14 cellular contexts compared by ENCODE assay signal in genomic region chr18:12032786-12033642, GRCh38. TPM values are rescaled to one million over a fixed set of nuclear protein-coding genes. Genes with fewer than 3 reads are reported as not detected.
DNase-seq lines count a peak whose midpoint lies in the region; TF ChIP-seq lines count a peak whose summit lies in the region.
"Had no signal": no experiment of that assay in that cellular context is flagged by ENCODE, and none has a peak within 500 bp of the region (broad histone marks: within the 10 kb centered on the region; RNA-seq: fewer than 3 reads in every experiment).

No MANE protein-coding gene starts in this region.

- TF ChIP-seq POLR2A in lower leg skin (IDR thresholded peaks at IDR 0.05): no peak
- TF ChIP-seq POLR2A in uterus (IDR thresholded peaks at IDR 0.05): no peak

- no peaks in the 10 kb centered on the region for H3K4me1 ChIP-seq in uterus

- DNase-seq in activated CD8-positive, alpha-beta memory T cell treated with anti-CD3 and anti-CD28 coated beads for 24 hours: peak; percentile 11
- DNase-seq in activated CD8-positive, alpha-beta memory T cell treated with anti-CD3 and anti-CD28 coated beads, Interleukin-2, amount 50 U/mL, for 4 hours: no peak
- DNase-seq in cardiac fibroblast (ENCODE audit: low read depth in 2 of 2) (peak; percentile 52 to 76), lower leg skin (ENCODE audit: low spot score in 2 of 2) (peak; percentile 12 to 81), uterus (no peak), SKM-1 treated with dmso at 0.1 percent for 144 hours (lab: John Stamatoyannopoulos, UW; ENCODE audit: unreplicated experiment) (no peak), KG1 (lab: John Stamatoyannopoulos, UW) (no peak), NCI-H2029 (lab: John Stamatoyannopoulos, UW) (no peak)
- DNase-seq: activated T-cell treated with anti-CD3 and anti-CD28 coated beads, Interleukin-2, amount 50 U/mL, for 72 hours; Karpas-422; NCI-H2107; retina; thyroid gland had no signal

- H3K36me3 ChIP-seq in uterus: no peaks in the 10 kb centered on the region

- H3K27ac ChIP-seq in uterus: peak overlapping the region; percentile 38 to 45
- H3K27ac ChIP-seq: 22Rv1 had no signal

- H3K4me3 ChIP-seq in cardiac fibroblast (replicated peaks in 1 of 2; ENCODE audit: low read depth in 2 of 2, low read length in 2 of 2) (no peak overlapping the region), lower leg skin (ENCODE audit: low read depth, poor library complexity, severe bottlenecking) (no peak overlapping the region), uterus (no peak overlapping the region)
- H3K4me3 ChIP-seq: thyroid gland had no signal

- no peaks in the 10 kb centered on the region for H3K9me3 ChIP-seq in uterus
- H3K9me3 ChIP-seq: thyroid gland had no signal

- H3K27me3 ChIP-seq in uterus: no peaks in the 10 kb centered on the region
- H3K27me3 ChIP-seq: thyroid gland had no signal

- WGBS in lower leg skin, 2 donors: 82 to 86% methylated on average over 11 of the region's 11 CpGs

- no peak for TF ChIP-seq CTCF in cardiac fibroblast (IDR thresholded peaks at IDR 0.05; ENCODE audit: low read depth, low read length)
- no peak for TF ChIP-seq CTCF in lower leg skin (IDR thresholded peaks at IDR 0.05)
- TF ChIP-seq CTCF in uterus (IDR thresholded peaks at IDR 0.05): no peak

- intact Hi-C loops in lower leg skin (cut with DNase I; ENCODE audit: low total_unique reads): no loop called here
- intact Hi-C loops in uterus (cut with DNase I; ENCODE audit: low total_unique reads): loop anchor here (10.0 kb wide), 1 partner anchor 378 kb away; no protein-coding TSS in a partner anchor

RNA-seq across cellular contexts. Expression of gene IMPA2, which starts 51.7 kb away (rescaled TPM):
- 100 to 1,000 TPM; 227 to 572 (median 354) TPM for total RNA-seq in lower leg skin
- 10 to 100 TPM; 28.5 to 61.7 (median 31.6) TPM for total RNA-seq in uterus

Comparison
In these comparisons a context has a peak if more than half of its experiments do, and no peak if none do; other contexts are left out.
1. DNase-seq: peak in activated CD8-positive, alpha-beta memory T cell treated with anti-CD3 and anti-CD28 coated beads for 24 hours (single experiment), cardiac fibroblast (2 of 2) and lower leg skin (2 of 2); none in activated CD8-positive, alpha-beta memory T cell treated with anti-CD3 and anti-CD28 coated beads, Interleukin-2, amount 50 U/mL, for 4 hours (single experiment), uterus (0 of 2), SKM-1 treated with dmso at 0.1 percent for 144 hours (single experiment), KG1 (single experiment) and NCI-H2029 (single experiment).